In genomic region chrX:32397562-32398216, GRCh38 we compare ENCODE assay signal across 23 cellular contexts.
DNase-seq lines count a peak whose midpoint lies in the region; ATAC-seq and FAIRE-seq lines count a peak whose summit lies in the region.
"Had no signal": no experiment of that assay in that cellular context is flagged by ENCODE, and none has a peak within 500 bp of the region (broad histone marks: within the 10 kb centered on the region; RNA-seq: fewer than 3 reads in every experiment).

No MANE protein-coding gene starts in this region.

- no peaks in the 10 kb centered on the region for H3K9me3 Mint-ChIP-seq in activated naive CD4-positive, alpha-beta T cell treated with anti-CD3 and anti-CD28 coated beads, Interleukin-2, amount 10 ng/mL, durations not matched to agents 7 days and 5 days
- H3K9me3 Mint-ChIP-seq: CD4-positive, alpha-beta T cell had no signal

- no peak overlapping the region for H3K27ac Mint-ChIP-seq in activated naive CD4-positive, alpha-beta T cell treated with anti-CD3 and anti-CD28 coated beads, Interleukin-2, amount 10 ng/mL, durations not matched to agents 7 days and 5 days
- H3K27ac Mint-ChIP-seq: activated naive CD8-positive, alpha-beta T cell; brain; CD4-positive, alpha-beta T cell; type B pancreatic cell had no signal

- H3K4me3 Mint-ChIP-seq in activated naive CD4-positive, alpha-beta T cell treated with anti-CD3 and anti-CD28 coated beads, Interleukin-2, amount 10 ng/mL, durations not matched to agents 7 days and 5 days: no peak overlapping the region
- H3K4me3 Mint-ChIP-seq: activated naive CD8-positive, alpha-beta T cell; brain; CD4-positive, alpha-beta T cell; type B pancreatic cell had no signal

- CTCF ChIA-PET in activated naive CD4-positive, alpha-beta T cell treated with anti-CD3 and anti-CD28 coated beads, Interleukin-2, amount 10 ng/mL, durations not matched to agents 7 days and 5 days (lab: Charles Lee): no interaction called here

- DNase-seq in 8988T (no peak), HTR-8/SVneo (ENCODE audit: insufficient read length, low spot score) (no peak), GOT3 (lab: John Stamatoyannopoulos, UW) (no peak)
- DNase-seq in activated naive CD4-positive, alpha-beta T cell treated with anti-CD3 and anti-CD28 coated beads, Interleukin-2, amount 10 ng/mL, durations not matched to agents 7 days and 5 days: no peak
- DNase-seq: ACHN; activated CD4-positive, alpha-beta T cell treated with anti-CD3 and anti-CD28 coated beads for 4 hours; activated T-cell treated with anti-CD3 and anti-CD28 coated beads for 4 hours; CD4-positive, alpha-beta T cell; dorsolateral prefrontal cortex; islet precursor cell; Kasumi-1; mesenchymal stem cell; NCI-H1694; NCI-H524; stimulated activated naive CD4-positive, alpha-beta T cell treated with Interleukin-2 at 50 U/mL for 16 hours; T-helper 9 cell had no signal

- H3K27me3 Mint-ChIP-seq in activated naive CD4-positive, alpha-beta T cell treated with anti-CD3 and anti-CD28 coated beads, Interleukin-2, amount 10 ng/mL, durations not matched to agents 7 days and 5 days: no peaks in the 10 kb centered on the region
- H3K27me3 Mint-ChIP-seq: activated naive CD8-positive, alpha-beta T cell; brain; CD4-positive, alpha-beta T cell; type B pancreatic cell had no signal

- no peaks in the 10 kb centered on the region for H3K4me1 Mint-ChIP-seq in activated naive CD4-positive, alpha-beta T cell treated with anti-CD3 and anti-CD28 coated beads, Interleukin-2, amount 10 ng/mL, durations not matched to agents 7 days and 5 days
- H3K4me1 Mint-ChIP-seq: brain had no signal

- peak; percentile 54 for ATAC-seq in GM18498 (IDR thresholded peaks at IDR 0.05; ENCODE audit: unreplicated experiment)
- ATAC-seq in GM19452 (IDR thresholded peaks at IDR 0.05; ENCODE audit: unreplicated experiment): peak; percentile 67
- peak; percentile 61 for ATAC-seq in HG02642 (IDR thresholded peaks at IDR 0.05; ENCODE audit: poor library complexity, unreplicated experiment)
- peak; percentile 92 for ATAC-seq in HG03378 (IDR thresholded peaks at IDR 0.05; ENCODE audit: unreplicated experiment)

- no peaks in the 10 kb centered on the region for H3K36me3 Mint-ChIP-seq in activated naive CD4-positive, alpha-beta T cell treated with anti-CD3 and anti-CD28 coated beads, Interleukin-2, amount 10 ng/mL, durations not matched to agents 7 days and 5 days
- H3K36me3 Mint-ChIP-seq: activated naive CD8-positive, alpha-beta T cell; brain; type B pancreatic cell had no signal

- no peak for FAIRE-seq in HTR-8/SVneo (lab: Jason Lieb, UNC)
